ENCODE assay signal across 8 cellular contexts in genomic region chr18:46097853-46098615, GRCh38. TPM values are rescaled to one million over a fixed set of nuclear protein-coding genes. Genes with fewer than 3 reads are reported as not detected.
A peak's percentile ranks its signal among the peaks of the same experiment; 100 is the strongest.
DNase-seq lines count a peak whose midpoint lies in the region; ATAC-seq lines count a peak whose summit lies in the region.

Gene ATP5F1A (minus strand): TSS chr18:46098296. CDS start chr18:46098231, 65 bp downstream.

- DNase-seq in AG08396 (ENCODE audit: low spot score) (peak; percentile 93), NCI-H345 treated with DMSO at 0.1 percent for 48 hours (lab: John Stamatoyannopoulos, UW; ENCODE audit: unreplicated experiment) (peak; percentile 73), cerebellum (ENCODE audit: low spot score) (peak; percentile 86), kidney tubule cell (ENCODE audit: low spot score) (peak; percentile 81)
- DNase-seq in activated CD4-positive, CD25-positive, alpha-beta regulatory T cell treated with anti-CD3 and anti-CD28 coated beads, Interleukin-2, amount 50 U/mL, for 72 hours: peak; percentile 84
- DNase-seq in stimulated activated CD4-positive, alpha-beta T cell treated with anti-CD3 and anti-CD28 coated beads, Interleukin-1b, Interleukin-23, amount 100 ng/mL, for 24 hours (ENCODE audit: low read depth in 4 of 4, low spot score in 1 of 4): peak; percentile 67 to 82 (median 74)

- ATAC-seq in GM18870 (IDR thresholded peaks at IDR 0.05; ENCODE audit: unreplicated experiment): peak; percentile 72
- ATAC-seq in HG03135 (IDR thresholded peaks at IDR 0.05; ENCODE audit: unreplicated experiment): peak; percentile 82

RNA-seq across cellular contexts. Expression of gene ATP5F1A, which starts in this region (rescaled TPM):
- total RNA-seq in cerebellum: 441 TPM

Comparison
In these comparisons a context has a peak if more than half of its experiments do, and no peak if none do; other contexts are left out.
1. Peak in every context shown above with its lines: DNase-seq and ATAC-seq.